In the genomic region with DNA sequence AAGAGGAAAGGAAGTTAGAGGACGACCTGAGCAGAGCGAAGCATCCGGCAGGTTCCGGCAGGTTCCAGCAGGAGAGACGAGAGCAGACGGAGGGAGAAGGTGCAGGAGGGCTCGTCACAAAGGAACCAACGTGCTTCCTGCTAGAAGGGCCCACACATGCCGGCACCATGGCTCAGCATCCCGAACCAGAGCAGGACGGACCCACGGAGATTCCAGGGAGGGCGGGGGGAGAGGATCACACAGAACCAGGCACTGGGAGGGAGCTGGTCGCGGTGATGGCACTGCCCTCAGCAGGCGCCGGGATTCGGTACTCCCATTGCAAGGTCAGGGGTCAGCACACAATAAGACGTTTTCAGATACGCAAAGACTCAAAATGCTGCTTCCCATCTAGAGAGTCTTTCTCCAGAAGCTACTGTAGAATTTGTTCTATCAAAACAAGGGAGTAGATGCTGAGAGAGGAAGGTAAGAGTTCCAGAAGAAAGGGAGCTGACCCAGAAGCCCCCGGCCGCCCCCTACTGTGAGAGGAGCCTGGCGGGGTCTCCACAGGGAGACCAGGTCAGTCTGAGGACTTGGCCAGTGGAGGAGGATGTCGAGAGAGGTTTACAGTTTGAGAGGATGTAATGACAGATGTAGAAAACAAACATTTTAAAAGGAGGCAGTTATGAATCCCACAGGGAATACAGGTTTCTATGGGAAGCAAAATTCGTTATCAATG, we compare ENCODE assay signal across 12 cellular contexts.
"Had no signal": no experiment of that assay in that cellular context is flagged by ENCODE, and none has a peak within 500 bp of the region (broad histone marks: within the 10 kb centered on the region; RNA-seq: fewer than 3 reads in every experiment).

No MANE protein-coding gene starts in this region.

- H3K27ac ChIP-seq: coronary artery had no signal

- H3K4me3 Mint-ChIP-seq: activated T-cell treated with anti-CD3 and anti-CD28 coated beads, Interleukin-2, amount 50 U/mL, for 72 hours; naive thymus-derived CD4-positive, alpha-beta T cell had no signal

- H3K27ac Mint-ChIP-seq: activated T-cell treated with anti-CD3 and anti-CD28 coated beads, Interleukin-2, amount 50 U/mL, for 72 hours; naive thymus-derived CD4-positive, alpha-beta T cell had no signal

- H3K9me3 Mint-ChIP-seq: activated T-cell treated with anti-CD3 and anti-CD28 coated beads, Interleukin-2, amount 50 U/mL, for 72 hours had no signal

- DNase-seq: activated CD4-positive, alpha-beta T cell treated with anti-CD3 and anti-CD28 coated beads, Interleukin-2, amount 50 U/mL, for 4 hours; activated gamma-delta T cell treated with Interleukin-2 at 50 U/mL for 16 hours; activated T-cell treated with anti-CD3 and anti-CD28 coated beads, Interleukin-2, amount 50 U/mL, for 72 hours; caudate nucleus; effector CD8-positive, alpha-beta T cell; hippocampal formation; kidney glomerular epithelial cell; naive thymus-derived CD4-positive, alpha-beta T cell; stimulated activated CD4-positive, alpha-beta T cell treated with anti-CD3 and anti-CD28 coated beads, Interleukin-2, amount 100 ng/mL, for 48 hours; stimulated activated naive CD8-positive, alpha-beta T cell treated with anti-CD3 and anti-CD28 coated beads, Interleukin-15, Interleukin-2, amounts not matched to agents 100 U/mL and 50 U/mL, for 24 hours had no signal

- H3K4me3 ChIP-seq: coronary artery, lung had no signal
